ENCODE assay signal across 8 cellular contexts in the genomic region with DNA sequence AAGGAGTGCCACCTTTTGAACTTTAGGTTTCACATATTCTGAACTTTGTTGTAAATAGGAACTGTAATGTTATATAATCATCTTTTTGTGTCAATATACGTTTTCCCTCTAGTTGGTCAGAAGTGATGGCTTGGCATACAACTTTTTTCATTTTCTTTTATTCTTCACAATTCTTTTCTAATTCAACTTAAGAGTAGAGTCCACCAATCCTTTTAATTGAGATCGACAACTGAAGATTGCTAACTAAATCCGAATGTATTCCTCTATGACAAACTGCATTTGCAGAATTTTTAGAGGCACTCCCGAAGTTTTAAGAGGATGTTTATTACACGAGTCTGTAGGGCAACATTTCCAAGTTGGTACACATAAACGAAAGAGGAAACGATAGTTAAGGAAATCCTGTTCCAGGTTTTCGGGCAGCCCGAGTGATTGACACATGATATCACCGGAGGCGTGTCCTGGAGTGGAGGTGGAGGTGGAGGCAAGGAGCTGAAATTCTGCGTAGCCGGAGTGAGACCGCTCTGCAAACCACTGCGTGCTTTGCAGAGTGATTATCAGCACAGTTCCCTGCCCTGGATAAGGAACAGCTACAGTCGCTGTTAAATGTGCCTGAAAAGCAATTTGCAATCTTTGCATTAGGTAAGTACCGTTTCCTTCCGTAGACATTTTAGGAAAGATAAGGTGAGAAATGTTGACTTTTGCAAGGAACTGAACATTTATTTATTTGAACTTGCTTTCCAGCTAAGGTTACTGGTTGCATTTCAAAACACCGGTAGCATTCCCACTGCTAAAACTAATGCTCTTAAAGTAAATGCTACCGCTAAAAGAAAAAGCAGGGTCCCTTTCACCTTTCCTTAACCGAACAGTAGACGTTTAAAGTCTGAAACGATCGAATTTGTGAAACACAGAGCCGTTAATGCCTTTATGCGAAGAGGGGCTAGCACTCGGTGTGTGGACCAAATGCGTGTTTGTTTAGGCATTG. TPM values are rescaled to one million over a fixed set of nuclear protein-coding genes. Genes with fewer than 3 reads are reported as not detected.
A peak's percentile ranks its signal among the peaks of the same experiment; 100 is the strongest.
DNase-seq lines count a peak whose midpoint lies in the region; ATAC-seq, FAIRE-seq and TF ChIP-seq lines count a peak whose summit lies in the region.

A gene with protein sequence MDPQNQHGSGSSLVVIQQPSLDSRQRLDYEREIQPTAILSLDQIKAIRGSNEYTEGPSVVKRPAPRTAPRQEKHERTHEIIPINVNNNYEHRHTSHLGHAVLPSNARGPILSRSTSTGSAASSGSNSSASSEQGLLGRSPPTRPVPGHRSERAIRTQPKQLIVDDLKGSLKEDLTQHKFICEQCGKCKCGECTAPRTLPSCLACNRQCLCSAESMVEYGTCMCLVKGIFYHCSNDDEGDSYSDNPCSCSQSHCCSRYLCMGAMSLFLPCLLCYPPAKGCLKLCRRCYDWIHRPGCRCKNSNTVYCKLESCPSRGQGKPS (plus strand): TSS at position 502 of the 982 bp plus-strand sequence. CDS start 4,797 bp downstream, outside the sequence.

- H3K4me3 ChIP-seq in body of pancreas (peak within 1 kb of the TSS; percentile 76 to 82), retinal pigment epithelial cell (ENCODE audit: low read length) (peak within 1 kb of the TSS; percentile 70)

- intact Hi-C loops in body of pancreas (cut with DNase I): no loop called here

- no peaks in the 10 kb centered on the region for H3K27me3 ChIP-seq in body of pancreas

- peak; percentile 97 for FAIRE-seq in TTC549 (lab: Jason Lieb, UNC)

- H3K4me1 ChIP-seq in body of pancreas: peaks cover 8% of the 10 kb centered on the region

- 0 to 1% methylated on average over 26 to 28 of the region's 28 CpGs for WGBS in body of pancreas, 2 donors

- peak in 1 of 7 experiments; percentile 4 for TF ChIP-seq CTCF in body of pancreas (IDR thresholded peaks at IDR 0.05)
- no peak for TF ChIP-seq CTCF in retinal pigment epithelial cell (conservative IDR thresholded peaks at IDR 0.05; ENCODE audit: low read depth, low read length)

- TF ChIP-seq POLR2A in body of pancreas (IDR thresholded peaks at IDR 0.05): peak; percentile 49 to 90 (median 88)

- peak; percentile 51 for ATAC-seq in GM18517 (IDR thresholded peaks at IDR 0.05; ENCODE audit: unreplicated experiment)
- ATAC-seq in HG03045 (IDR thresholded peaks at IDR 0.05; ENCODE audit: unreplicated experiment): peak; percentile 51
- peak; percentile 74 for ATAC-seq in body of pancreas

- no peaks in the 10 kb centered on the region for H3K9me3 ChIP-seq in body of pancreas

- peak within 1 kb of the TSS; percentile 91 to 97 (median 94) for H3K27ac ChIP-seq in body of pancreas

- H3K36me3 ChIP-seq in body of pancreas (replicated peaks in 1 of 2; ENCODE audit: insufficient read depth in 1 of 2, low read depth in 2 of 2): no peaks in the 10 kb centered on the region

- DNase-seq in NCI-H2107 (lab: John Stamatoyannopoulos, UW): peak; percentile 24
- peak; percentile 93 to 96 (median 94) for DNase-seq in body of pancreas
- DNase-seq in iPS DF 19.7 (ENCODE audit: low read depth, low spot score): peak; percentile 86
- DNase-seq in retinal pigment epithelial cell (ENCODE audit: low read depth): peak; percentile 82
- DNase-seq in OCI-M2 (lab: John Stamatoyannopoulos, UW; ENCODE audit: unreplicated experiment): no peak

RNA-seq across cellular contexts. Expression of the gene that starts here (rescaled TPM):
- 100 to 1,000 TPM in 1 of 2 donors, 10 to 100 TPM in 1; 40.0 to 118 TPM for total RNA-seq in body of pancreas
